Comparison of ENCODE assay signal across 15 cellular contexts in genomic region chrX:118423558-118423957, GRCh38.
A peak's percentile ranks its signal among the peaks of the same experiment; 100 is the strongest.
DNase-seq lines count a peak whose midpoint lies in the region; ATAC-seq, FAIRE-seq and TF ChIP-seq lines count a peak whose summit lies in the region.
"Had no signal": no experiment of that assay in that cellular context is flagged by ENCODE, and none has a peak within 500 bp of the region (broad histone marks: within the 10 kb centered on the region; RNA-seq: fewer than 3 reads in every experiment).

No MANE protein-coding gene starts in this region.

- no peak overlapping the region for H3K4ac ChIP-seq in neuronal stem cell (ENCODE audit: low read length)

- H3K4me1 ChIP-seq in KMS-11 (ENCODE audit: low read depth, poor library complexity, severe bottlenecking) (peaks cover 16% of the 10 kb centered on the region), psoas muscle (no peaks in the 10 kb centered on the region), neuronal stem cell (ENCODE audit: control insufficient read depth in 2 of 2, insufficient read depth in 1 of 2, low read depth in 1 of 2, low read length in 2 of 2) (no peaks in the 10 kb centered on the region)

- peaks cover 9% of the 10 kb centered on the region for H3K4me1 Mint-ChIP-seq in activated T-helper 1 cell treated with anti-CD3 and anti-CD28 coated beads, Interleukin-12 subunit alpha, Interleukin-12 subunit beta, Interleukin-2, Interleukin-4 antibody, amounts not matched to agents 30 ng/mL and 10 ng/mL and 1 ng/mL, durations not matched to agents 14 hours and 24 hours and 36 hours (ENCODE audit: low read depth)

- H3K9me3 ChIP-seq in psoas muscle: no peaks in the 10 kb centered on the region
- no peaks in the 10 kb centered on the region for H3K9me3 ChIP-seq in neuronal stem cell (replicated peaks in 1 of 2; ENCODE audit: control insufficient read depth in 2 of 2, insufficient read depth in 1 of 2, low read depth in 1 of 2, low read length in 2 of 2)

- peak; percentile 65 for FAIRE-seq in GM18507 (lab: Jason Lieb, UNC)
- FAIRE-seq: TTC549 had no signal

- no peaks in the 10 kb centered on the region for H3K79me2 ChIP-seq in KMS-11 (ENCODE audit: insufficient read depth, low read depth)

- H3K9ac ChIP-seq in KMS-11 (no peak overlapping the region), neuronal stem cell (ENCODE audit: low read depth, low read length, poor library complexity) (no peak overlapping the region)

- H3K36me3 Mint-ChIP-seq in activated T-helper 1 cell treated with anti-CD3 and anti-CD28 coated beads, Interleukin-12 subunit alpha, Interleukin-12 subunit beta, Interleukin-2, Interleukin-4 antibody, amounts not matched to agents 30 ng/mL and 10 ng/mL and 1 ng/mL, durations not matched to agents 14 hours and 24 hours and 36 hours (ENCODE audit: low read depth): peaks cover 7% of the 10 kb centered on the region

- H3K14ac ChIP-seq in neuronal stem cell (ENCODE audit: low read length): no peak overlapping the region

- DNase-seq in GM18507 (ENCODE audit: extremely low spot score, insufficient read length, low read depth) (peak; percentile 5), cardiac septum (ENCODE audit: low spot score) (no peak), psoas muscle (no peak), neuronal stem cell (ENCODE audit: low spot score) (no peak)
- no peak for DNase-seq in activated T-helper 1 cell treated with anti-CD3 and anti-CD28 coated beads, Interleukin-12 subunit alpha, Interleukin-12 subunit beta, Interleukin-2, Interleukin-4 antibody, amounts not matched to agents 30 ng/mL and 10 ng/mL and 1 ng/mL, durations not matched to agents 14 hours and 24 hours and 36 hours (ENCODE audit: low spot score)
- DNase-seq: anterior cingulate cortex, DMS79 treated with DMSO at 0.1 percent for 48 hours, H7, left cardiac atrium, PC-3, posterior cingulate gyrus had no signal

- no peaks in the 10 kb centered on the region for H3K27me3 ChIP-seq in KMS-11 (ENCODE audit: insufficient read depth, low read depth)
- H3K27me3 ChIP-seq in psoas muscle (ENCODE audit: insufficient read depth in 3 of 3, low read length in 2 of 3): no peaks in the 10 kb centered on the region
- no peaks in the 10 kb centered on the region for H3K27me3 ChIP-seq in neuronal stem cell (ENCODE audit: control insufficient read depth in 3 of 3, insufficient read depth in 3 of 3, low read depth in 1 of 3, low read length in 3 of 3)

- H3K27me3 Mint-ChIP-seq in activated T-helper 1 cell treated with anti-CD3 and anti-CD28 coated beads, Interleukin-12 subunit alpha, Interleukin-12 subunit beta, Interleukin-2, Interleukin-4 antibody, amounts not matched to agents 30 ng/mL and 10 ng/mL and 1 ng/mL, durations not matched to agents 14 hours and 24 hours and 36 hours (ENCODE audit: insufficient read depth): no peaks in the 10 kb centered on the region

- no peak overlapping the region for H2AFZ ChIP-seq in KMS-11 (ENCODE audit: low read depth)
- H2AFZ ChIP-seq in neuronal stem cell (ENCODE audit: low read length): no peak overlapping the region

- H3K4me3 ChIP-seq in KMS-11 (IDR thresholded peaks at IDR 0.05; ENCODE audit: insufficient read depth, low read depth, low read length): no peak overlapping the region
- no peak overlapping the region for H3K4me3 ChIP-seq in psoas muscle
- no peak overlapping the region for H3K4me3 ChIP-seq in neuronal stem cell (ENCODE audit: low read length in 2 of 2)

- H3K27ac Mint-ChIP-seq in activated T-helper 1 cell treated with anti-CD3 and anti-CD28 coated beads, Interleukin-12 subunit alpha, Interleukin-12 subunit beta, Interleukin-2, Interleukin-4 antibody, amounts not matched to agents 30 ng/mL and 10 ng/mL and 1 ng/mL, durations not matched to agents 14 hours and 24 hours and 36 hours: no peak overlapping the region

- H4K20me1 ChIP-seq in KMS-11 (ENCODE audit: insufficient read depth): no peaks in the 10 kb centered on the region

- H2BK120ac ChIP-seq in neuronal stem cell (ENCODE audit: low read depth, low read length): no peak overlapping the region

- intact Hi-C loops in cardiac septum (cut with DNase I): no loop called here
- intact Hi-C loops in psoas muscle (cut with DNase I): no loop called here
- intact Hi-C loops in activated T-helper 1 cell treated with anti-CD3 and anti-CD28 coated beads, Interleukin-12 subunit alpha, Interleukin-12 subunit beta, Interleukin-2, Interleukin-4 antibody, amounts not matched to agents 30 ng/mL and 10 ng/mL and 1 ng/mL, durations not matched to agents 14 hours and 24 hours and 36 hours (cut with micrococcal nuclease): loop anchor here (5.0 kb wide), 1 partner anchor 76 kb away; the partner anchor contains the start of gene WDR44

- 86 to 95% (median 88%) methylated on average over 4 of the region's 4 CpGs for WGBS in psoas muscle, 3 donors
- WGBS in neuronal stem cell (ENCODE audit: extremely low coverage in 2 of 2, insufficient read length in 2 of 2, insufficient replicate concordance in 1 of 2), 2 donors: no CpG with 5 or more reads among the region's 4 CpGs

- H4K8ac ChIP-seq in neuronal stem cell (ENCODE audit: low read depth, low read length): no peak overlapping the region

- H2BK15ac ChIP-seq in neuronal stem cell (ENCODE audit: low read length): no peak overlapping the region

- H3K79me1 ChIP-seq in neuronal stem cell (ENCODE audit: low read depth, low read length): no peaks in the 10 kb centered on the region

- H2AK5ac ChIP-seq in neuronal stem cell (ENCODE audit: low read depth, low read length): no peak overlapping the region

- no peak overlapping the region for H3K4me3 Mint-ChIP-seq in activated T-helper 1 cell treated with anti-CD3 and anti-CD28 coated beads, Interleukin-12 subunit alpha, Interleukin-12 subunit beta, Interleukin-2, Interleukin-4 antibody, amounts not matched to agents 30 ng/mL and 10 ng/mL and 1 ng/mL, durations not matched to agents 14 hours and 24 hours and 36 hours

- peak overlapping the region; percentile 19; the same call in 1 of the 2 replicates for H3K4me2 ChIP-seq in KMS-11
- no peak overlapping the region for H3K4me2 ChIP-seq in neuronal stem cell (ENCODE audit: insufficient read depth, low read length, poor library complexity, severe bottlenecking)

- no peak overlapping the region for H3K18ac ChIP-seq in neuronal stem cell (ENCODE audit: low read length)

- TF ChIP-seq CTCF in KMS-11 (conservative IDR thresholded peaks at IDR 0.05; ENCODE audit: low read depth, low read length) (no peak), psoas muscle (IDR thresholded peaks at IDR 0.05) (no peak)

- H3K27ac ChIP-seq in KMS-11 (no peak overlapping the region), psoas muscle (no peak overlapping the region), neuronal stem cell (replicated peaks; ENCODE audit: low read length) (no peak overlapping the region)

- H4K91ac ChIP-seq in neuronal stem cell (ENCODE audit: low read depth, low read length, poor library complexity): no peak overlapping the region

- H3K9me3 Mint-ChIP-seq in activated T-helper 1 cell treated with anti-CD3 and anti-CD28 coated beads, Interleukin-12 subunit alpha, Interleukin-12 subunit beta, Interleukin-2, Interleukin-4 antibody, amounts not matched to agents 30 ng/mL and 10 ng/mL and 1 ng/mL, durations not matched to agents 14 hours and 24 hours and 36 hours: no peaks in the 10 kb centered on the region

- no peak overlapping the region for H2BK5ac ChIP-seq in neuronal stem cell (ENCODE audit: low read length)

- peak; percentile 87 for ATAC-seq in GM19324 (IDR thresholded peaks at IDR 0.05; ENCODE audit: low FRiP score, unreplicated experiment)
- ATAC-seq in HG02870 (IDR thresholded peaks at IDR 0.05; ENCODE audit: unreplicated experiment): peak; percentile 96
- no peak for ATAC-seq in psoas muscle
- ATAC-seq: left cardiac atrium, PC-3 had no signal

- H3K36me3 ChIP-seq in KMS-11 (ENCODE audit: insufficient read depth): no peaks in the 10 kb centered on the region
- peaks cover 0 to 4% of the 10 kb centered on the region in 2 donors for H3K36me3 ChIP-seq in psoas muscle (ENCODE audit: insufficient read depth in 1 of 2, low read depth in 1 of 2)
- H3K36me3 ChIP-seq in neuronal stem cell (replicated peaks in 1 of 2; ENCODE audit: control insufficient read depth in 2 of 2, insufficient read depth in 2 of 2, low read length in 2 of 2): peaks cover 0 to 2% of the 10 kb centered on the region in 2 donors

- H3K23ac ChIP-seq in neuronal stem cell (ENCODE audit: low read depth, low read length, poor library complexity): no peak overlapping the region

- no peak overlapping the region for H2BK12ac ChIP-seq in neuronal stem cell (ENCODE audit: low read length)

Comparison
In these comparisons a context has a peak if more than half of its experiments do, and no peak if none do; other contexts are left out.
1. ATAC-seq: peak in GM19324 (single experiment) and HG02870 (single experiment); none in psoas muscle (0 of 4).